Comparison of ENCODE assay signal across 24 cellular contexts in genomic region chr10:69152002-69152401, GRCh38.
"Had no signal": no experiment of that assay in that cellular context is flagged by ENCODE, and none has a peak within 500 bp of the region (broad histone marks: within the 10 kb centered on the region; RNA-seq: fewer than 3 reads in every experiment).

No MANE protein-coding gene starts in this region.

- H3K9ac ChIP-seq: SK-N-SH had no signal

- H3K4me1 ChIP-seq: ascending aorta, body of pancreas, Peyer's patch, SJCRH30 had no signal

- H3K9me3 Mint-ChIP-seq: activated CD4-positive, alpha-beta T cell treated with anti-CD3 and anti-CD28 coated beads, Interleukin-2, amount 10 ng/mL, durations not matched to agents 24 days and 14 days; activated naive CD4-positive, alpha-beta T cell treated with anti-CD3 and anti-CD28 coated beads, Interleukin-2, amount 50 U/mL, for 24 hours had no signal

- H3K27ac Mint-ChIP-seq: activated CD4-positive, alpha-beta T cell treated with anti-CD3 and anti-CD28 coated beads, Interleukin-2, amount 10 ng/mL, durations not matched to agents 24 days and 14 days; activated CD8-positive, alpha-beta memory T cell treated with anti-CD3 and anti-CD28 coated beads, Interleukin-2, amount 10 ng/mL, durations not matched to agents 7 days and 5 days; activated naive CD4-positive, alpha-beta T cell treated with anti-CD3 and anti-CD28 coated beads, Interleukin-2, amount 50 U/mL, for 24 hours had no signal

- H3K27me3 ChIP-seq: ascending aorta, body of pancreas, Peyer's patch, SJCRH30 had no signal

- FAIRE-seq: bronchial epithelial cell had no signal

- DNase-seq: activated CD4-positive, alpha-beta T cell treated with anti-CD3 and anti-CD28 coated beads, Interleukin-2, amount 10 ng/mL, durations not matched to agents 24 days and 14 days; activated CD8-positive, alpha-beta memory T cell treated with anti-CD3 and anti-CD28 coated beads, Interleukin-2, amount 10 ng/mL, durations not matched to agents 7 days and 5 days; body of pancreas; central memory CD4-positive, alpha-beta T cell; Kasumi-1; KBM-7; NCI-H1105 treated with DMSO at 0.1 percent for 48 hours; NCI-H1436 treated with DMSO at 0.1 percent for 48 hours; NCI-H187; NCI-H2081; NCI-H510A treated with DMSO at 0.1 percent for 48 hours; NCI-H69; NK-92 treated with Interleukin-12 subunit alpha and Interleukin-12 subunit beta, amount 100 ng/mL, for 24 hours; OCI-M1; Peyer's patch; Right ventricle myocardium superior; SJCRH30; SK-N-SH; T-helper 1 cell; WERI-Rb-1 had no signal

- ATAC-seq: activated CD8-positive, alpha-beta memory T cell treated with anti-CD3 and anti-CD28 coated beads, Interleukin-2, amount 10 ng/mL, durations not matched to agents 7 days and 5 days; body of pancreas had no signal

- H3K27ac ChIP-seq: ascending aorta, body of pancreas, Peyer's patch, RWPE1, SJCRH30, WERI-Rb-1 had no signal

- H3K4me2 ChIP-seq: SK-N-SH had no signal

- H3K9me3 ChIP-seq: ascending aorta, body of pancreas, Peyer's patch, SJCRH30, SK-N-SH had no signal

- H3K4me3 Mint-ChIP-seq: activated CD4-positive, alpha-beta T cell treated with anti-CD3 and anti-CD28 coated beads, Interleukin-2, amount 10 ng/mL, durations not matched to agents 24 days and 14 days; activated CD8-positive, alpha-beta memory T cell treated with anti-CD3 and anti-CD28 coated beads, Interleukin-2, amount 10 ng/mL, durations not matched to agents 7 days and 5 days; activated naive CD4-positive, alpha-beta T cell treated with anti-CD3 and anti-CD28 coated beads, Interleukin-2, amount 50 U/mL, for 24 hours had no signal

- H3K4me3 ChIP-seq: ascending aorta, body of pancreas, Peyer's patch, SJCRH30 had no signal

- H3K36me3 ChIP-seq: ascending aorta, Peyer's patch, SJCRH30, WERI-Rb-1 had no signal

- H3K27me3 Mint-ChIP-seq: activated CD4-positive, alpha-beta T cell treated with anti-CD3 and anti-CD28 coated beads, Interleukin-2, amount 10 ng/mL, durations not matched to agents 24 days and 14 days; activated CD8-positive, alpha-beta memory T cell treated with anti-CD3 and anti-CD28 coated beads, Interleukin-2, amount 10 ng/mL, durations not matched to agents 7 days and 5 days; activated naive CD4-positive, alpha-beta T cell treated with anti-CD3 and anti-CD28 coated beads, Interleukin-2, amount 50 U/mL, for 24 hours had no signal
